ENCODE assay signal across 2 cellular contexts in the genomic region with DNA sequence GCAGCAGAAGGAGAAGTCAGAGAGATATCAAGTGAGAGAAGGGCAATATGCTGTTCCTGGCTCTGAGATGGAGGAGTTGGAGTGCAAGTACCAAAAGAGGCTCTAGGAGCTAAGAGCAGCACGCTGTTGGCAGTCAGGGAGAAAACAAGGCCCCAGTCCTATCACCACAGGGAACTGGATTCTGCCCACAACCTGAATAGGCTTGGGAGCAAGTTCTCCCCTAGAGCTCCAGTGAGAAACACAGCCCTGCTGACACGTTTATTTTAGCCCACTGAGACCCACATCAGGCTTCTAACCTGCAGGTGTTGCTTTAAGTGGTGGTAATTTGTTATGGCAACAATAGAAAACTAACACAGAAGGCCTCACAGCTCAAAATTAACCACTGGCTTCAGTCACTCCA.
TF ChIP-seq lines count a peak whose summit lies in the region.

No MANE protein-coding gene starts in this region.

TF ChIP-seq in GM23338, 12 proteins besides CTCF, POLR2A, EP300 and RAD21 (continued from another document and continues in another):
- TF ChIP-seq JUNB (IDR thresholded peaks at IDR 0.05; ENCODE audit: unreplicated experiment) (no peak), ZNF114 (CRISPR knock-in tag; IDR thresholded peaks at IDR 0.05) (no peak), CREB1 (CRISPR knock-in tag; IDR thresholded peaks at IDR 0.05; ENCODE audit: low read depth) (no peak), NANOG (IDR thresholded peaks at IDR 0.05; ENCODE audit: borderline replicate concordance) (no peak), ZNF331 (CRISPR knock-in tag; IDR thresholded peaks at IDR 0.05; ENCODE audit: low read depth) (no peak), EZH2phosphoT487 (IDR thresholded peaks at IDR 0.05; ENCODE audit: unreplicated experiment) (no peak), STAT1 (IDR thresholded peaks at IDR 0.05; ENCODE audit: unreplicated experiment) (no peak)
- TF ChIP-seq, protein P1, sequence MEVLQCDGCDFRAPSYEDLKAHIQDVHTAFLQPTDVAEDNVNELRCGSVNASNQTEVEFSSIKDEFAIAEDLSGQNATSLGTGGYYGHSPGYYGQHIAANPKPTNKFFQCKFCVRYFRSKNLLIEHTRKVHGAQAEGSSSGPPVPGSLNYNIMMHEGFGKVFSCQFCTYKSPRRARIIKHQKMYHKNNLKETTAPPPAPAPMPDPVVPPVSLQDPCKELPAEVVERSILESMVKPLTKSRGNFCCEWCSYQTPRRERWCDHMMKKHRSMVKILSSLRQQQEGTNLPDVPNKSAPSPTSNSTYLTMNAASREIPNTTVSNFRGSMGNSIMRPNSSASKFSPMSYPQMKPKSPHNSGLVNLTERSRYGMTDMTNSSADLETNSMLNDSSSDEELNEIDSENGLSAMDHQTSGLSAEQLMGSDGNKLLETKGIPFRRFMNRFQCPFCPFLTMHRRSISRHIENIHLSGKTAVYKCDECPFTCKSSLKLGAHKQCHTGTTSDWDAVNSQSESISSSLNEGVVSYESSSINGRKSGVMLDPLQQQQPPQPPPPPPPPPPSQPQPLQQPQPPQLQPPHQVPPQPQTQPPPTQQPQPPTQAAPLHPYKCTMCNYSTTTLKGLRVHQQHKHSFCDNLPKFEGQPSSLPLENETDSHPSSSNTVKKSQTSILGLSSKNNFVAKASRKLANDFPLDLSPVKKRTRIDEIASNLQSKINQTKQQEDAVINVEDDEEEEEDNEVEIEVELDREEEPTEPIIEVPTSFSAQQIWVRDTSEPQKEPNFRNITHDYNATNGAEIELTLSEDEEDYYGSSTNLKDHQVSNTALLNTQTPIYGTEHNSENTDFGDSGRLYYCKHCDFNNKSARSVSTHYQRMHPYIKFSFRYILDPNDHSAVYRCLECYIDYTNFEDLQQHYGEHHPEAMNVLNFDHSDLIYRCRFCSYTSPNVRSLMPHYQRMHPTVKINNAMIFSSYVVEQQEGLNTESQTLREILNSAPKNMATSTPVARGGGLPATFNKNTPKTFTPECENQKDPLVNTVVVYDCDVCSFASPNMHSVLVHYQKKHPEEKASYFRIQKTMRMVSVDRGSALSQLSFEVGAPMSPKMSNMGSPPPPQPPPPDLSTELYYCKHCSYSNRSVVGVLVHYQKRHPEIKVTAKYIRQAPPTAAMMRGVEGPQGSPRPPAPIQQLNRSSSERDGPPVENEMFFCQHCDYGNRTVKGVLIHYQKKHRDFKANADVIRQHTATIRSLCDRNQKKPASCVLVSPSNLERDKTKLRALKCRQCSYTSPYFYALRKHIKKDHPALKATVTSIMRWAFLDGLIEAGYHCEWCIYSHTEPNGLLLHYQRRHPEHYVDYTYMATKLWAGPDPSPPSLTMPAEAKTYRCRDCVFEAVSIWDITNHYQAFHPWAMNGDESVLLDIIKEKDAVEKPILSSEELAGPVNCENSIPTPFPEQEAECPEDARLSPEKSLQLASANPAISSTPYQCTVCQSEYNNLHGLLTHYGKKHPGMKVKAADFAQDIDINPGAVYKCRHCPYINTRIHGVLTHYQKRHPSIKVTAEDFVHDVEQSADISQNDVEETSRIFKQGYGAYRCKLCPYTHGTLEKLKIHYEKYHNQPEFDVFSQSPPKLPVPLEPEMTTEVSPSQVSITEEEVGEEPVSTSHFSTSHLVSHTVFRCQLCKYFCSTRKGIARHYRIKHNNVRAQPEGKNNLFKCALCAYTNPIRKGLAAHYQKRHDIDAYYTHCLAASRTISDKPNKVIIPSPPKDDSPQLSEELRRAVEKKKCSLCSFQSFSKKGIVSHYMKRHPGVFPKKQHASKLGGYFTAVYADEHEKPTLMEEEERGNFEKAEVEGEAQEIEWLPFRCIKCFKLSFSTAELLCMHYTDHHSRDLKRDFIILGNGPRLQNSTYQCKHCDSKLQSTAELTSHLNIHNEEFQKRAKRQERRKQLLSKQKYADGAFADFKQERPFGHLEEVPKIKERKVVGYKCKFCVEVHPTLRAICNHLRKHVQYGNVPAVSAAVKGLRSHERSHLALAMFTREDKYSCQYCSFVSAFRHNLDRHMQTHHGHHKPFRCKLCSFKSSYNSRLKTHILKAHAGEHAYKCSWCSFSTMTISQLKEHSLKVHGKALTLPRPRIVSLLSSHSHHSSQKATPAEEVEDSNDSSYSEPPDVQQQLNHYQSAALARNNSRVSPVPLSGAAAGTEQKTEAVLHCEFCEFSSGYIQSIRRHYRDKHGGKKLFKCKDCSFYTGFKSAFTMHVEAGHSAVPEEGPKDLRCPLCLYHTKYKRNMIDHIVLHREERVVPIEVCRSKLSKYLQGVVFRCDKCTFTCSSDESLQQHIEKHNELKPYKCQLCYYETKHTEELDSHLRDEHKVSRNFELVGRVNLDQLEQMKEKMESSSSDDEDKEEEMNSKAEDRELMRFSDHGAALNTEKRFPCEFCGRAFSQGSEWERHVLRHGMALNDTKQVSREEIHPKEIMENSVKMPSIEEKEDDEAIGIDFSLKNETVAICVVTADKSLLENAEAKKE (CRISPR knock-in tag; IDR thresholded peaks at IDR 0.05), result no peak
- TF ChIP-seq, protein P2, sequence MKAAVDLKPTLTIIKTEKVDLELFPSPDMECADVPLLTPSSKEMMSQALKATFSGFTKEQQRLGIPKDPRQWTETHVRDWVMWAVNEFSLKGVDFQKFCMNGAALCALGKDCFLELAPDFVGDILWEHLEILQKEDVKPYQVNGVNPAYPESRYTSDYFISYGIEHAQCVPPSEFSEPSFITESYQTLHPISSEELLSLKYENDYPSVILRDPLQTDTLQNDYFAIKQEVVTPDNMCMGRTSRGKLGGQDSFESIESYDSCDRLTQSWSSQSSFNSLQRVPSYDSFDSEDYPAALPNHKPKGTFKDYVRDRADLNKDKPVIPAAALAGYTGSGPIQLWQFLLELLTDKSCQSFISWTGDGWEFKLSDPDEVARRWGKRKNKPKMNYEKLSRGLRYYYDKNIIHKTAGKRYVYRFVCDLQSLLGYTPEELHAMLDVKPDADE (IDR thresholded peaks at IDR 0.05), result no peak
- TF ChIP-seq, protein P3, sequence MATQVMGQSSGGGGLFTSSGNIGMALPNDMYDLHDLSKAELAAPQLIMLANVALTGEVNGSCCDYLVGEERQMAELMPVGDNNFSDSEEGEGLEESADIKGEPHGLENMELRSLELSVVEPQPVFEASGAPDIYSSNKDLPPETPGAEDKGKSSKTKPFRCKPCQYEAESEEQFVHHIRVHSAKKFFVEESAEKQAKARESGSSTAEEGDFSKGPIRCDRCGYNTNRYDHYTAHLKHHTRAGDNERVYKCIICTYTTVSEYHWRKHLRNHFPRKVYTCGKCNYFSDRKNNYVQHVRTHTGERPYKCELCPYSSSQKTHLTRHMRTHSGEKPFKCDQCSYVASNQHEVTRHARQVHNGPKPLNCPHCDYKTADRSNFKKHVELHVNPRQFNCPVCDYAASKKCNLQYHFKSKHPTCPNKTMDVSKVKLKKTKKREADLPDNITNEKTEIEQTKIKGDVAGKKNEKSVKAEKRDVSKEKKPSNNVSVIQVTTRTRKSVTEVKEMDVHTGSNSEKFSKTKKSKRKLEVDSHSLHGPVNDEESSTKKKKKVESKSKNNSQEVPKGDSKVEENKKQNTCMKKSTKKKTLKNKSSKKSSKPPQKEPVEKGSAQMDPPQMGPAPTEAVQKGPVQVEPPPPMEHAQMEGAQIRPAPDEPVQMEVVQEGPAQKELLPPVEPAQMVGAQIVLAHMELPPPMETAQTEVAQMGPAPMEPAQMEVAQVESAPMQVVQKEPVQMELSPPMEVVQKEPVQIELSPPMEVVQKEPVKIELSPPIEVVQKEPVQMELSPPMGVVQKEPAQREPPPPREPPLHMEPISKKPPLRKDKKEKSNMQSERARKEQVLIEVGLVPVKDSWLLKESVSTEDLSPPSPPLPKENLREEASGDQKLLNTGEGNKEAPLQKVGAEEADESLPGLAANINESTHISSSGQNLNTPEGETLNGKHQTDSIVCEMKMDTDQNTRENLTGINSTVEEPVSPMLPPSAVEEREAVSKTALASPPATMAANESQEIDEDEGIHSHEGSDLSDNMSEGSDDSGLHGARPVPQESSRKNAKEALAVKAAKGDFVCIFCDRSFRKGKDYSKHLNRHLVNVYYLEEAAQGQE (IDR thresholded peaks at IDR 0.05; ENCODE audit: unreplicated experiment), result no peak

TF ChIP-seq in H1, 55 proteins besides CTCF, POLR2A, EP300 and RAD21 (continued from another document):
- TF ChIP-seq FOSL1 (IDR thresholded peaks at IDR 0.05; ENCODE audit: insufficient read depth, low read depth, low read length) (no peak), SIN3A (conservative IDR thresholded peaks at IDR 0.05 in 1 of 2, IDR thresholded peaks at IDR 0.05 in 1 of 2; ENCODE audit: low read depth in 1 of 2, low read length in 2 of 2) (no peak), SAP30 (IDR thresholded peaks at IDR 0.05; ENCODE audit: insufficient read depth, insufficient replicate concordance, low read length) (no peak), CREB1 (IDR thresholded peaks at IDR 0.05) (no peak), POU5F1 (IDR thresholded peaks at IDR 0.05; ENCODE audit: low read depth, low read length) (no peak), RXRA (IDR thresholded peaks at IDR 0.05; ENCODE audit: insufficient read depth, low read depth, low read length) (no peak), SRF (IDR thresholded peaks at IDR 0.05; ENCODE audit: low read depth, low read length) (no peak), SP2 (IDR thresholded peaks at IDR 0.05; ENCODE audit: low read length) (no peak), CBX8 (IDR thresholded peaks at IDR 0.05; ENCODE audit: borderline replicate concordance, low read depth, low read length) (no peak), SUZ12 (IDR thresholded peaks at IDR 0.05; ENCODE audit: low read length) (no peak), SIX5 (IDR thresholded peaks at IDR 0.05; ENCODE audit: low read depth, low read length) (no peak), JUND (IDR thresholded peaks at IDR 0.05; ENCODE audit: low read length) (no peak), CHD1 (IDR thresholded peaks at IDR 0.05; ENCODE audit: low read depth, low read length) (no peak)
- TF ChIP-seq, protein P4, sequence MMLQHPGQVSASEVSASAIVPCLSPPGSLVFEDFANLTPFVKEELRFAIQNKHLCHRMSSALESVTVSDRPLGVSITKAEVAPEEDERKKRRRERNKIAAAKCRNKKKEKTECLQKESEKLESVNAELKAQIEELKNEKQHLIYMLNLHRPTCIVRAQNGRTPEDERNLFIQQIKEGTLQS (IDR thresholded peaks at IDR 0.05; ENCODE audit: insufficient read depth, low read depth, low read length), result no peak
